ENCODE assay signal across 23 cellular contexts in the genomic region with DNA sequence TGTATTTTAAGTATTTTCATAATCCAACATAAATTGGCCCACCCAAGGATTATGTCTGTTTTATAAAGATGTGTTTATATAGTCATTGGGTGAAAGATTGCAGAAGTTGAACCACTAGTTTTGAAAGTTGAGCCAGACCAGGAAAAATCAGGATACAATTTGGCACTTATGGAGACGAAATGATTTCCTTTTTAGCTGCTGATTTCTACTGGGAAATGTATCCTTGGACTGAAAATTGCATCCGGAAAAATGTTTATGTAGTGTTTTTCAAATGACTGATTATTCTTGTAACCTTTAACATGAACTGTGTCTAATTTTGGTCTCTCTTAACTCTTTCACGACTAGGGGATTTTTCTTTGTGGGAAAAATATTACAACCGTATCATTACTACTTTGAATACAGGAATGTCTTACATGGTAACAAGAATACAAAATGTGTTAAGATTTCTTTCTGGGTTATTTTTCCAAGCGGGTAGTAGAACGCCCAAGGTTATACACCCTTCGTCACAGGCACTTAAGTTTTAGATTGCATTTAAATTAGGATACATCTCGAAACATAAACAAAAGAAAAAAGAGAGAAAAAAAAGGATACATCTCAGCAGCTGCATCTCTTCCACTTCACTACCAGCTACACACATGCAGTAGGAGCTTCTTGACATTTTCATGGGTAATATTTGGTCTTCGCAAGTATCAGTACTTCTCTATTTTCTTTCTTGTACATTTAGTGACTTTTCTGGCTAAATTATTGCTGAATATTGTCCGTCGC.
"Had no signal": no experiment of that assay in that cellular context is flagged by ENCODE, and none has a peak within 500 bp of the region (broad histone marks: within the 10 kb centered on the region; RNA-seq: fewer than 3 reads in every experiment).

No MANE protein-coding gene starts in this region.

- FAIRE-seq: bronchial epithelial cell had no signal

- H3K36me3 Mint-ChIP-seq: naive thymus-derived CD8-positive, alpha-beta T cell had no signal

- H3K4me1 Mint-ChIP-seq: activated T-helper 17 cell treated with anti-CD3 and anti-CD28 coated beads, Interleukin-2, amount 50 U/mL, for 72 hours had no signal

- H3K36me3 ChIP-seq: colonic mucosa, esophagus squamous epithelium, ovary, prostate gland, stomach, suprapubic skin, tibial nerve had no signal

- H3K4me1 ChIP-seq: colonic mucosa, foreskin keratinocyte, prostate gland, stomach, suprapubic skin had no signal

- H3K4me3 Mint-ChIP-seq: activated CD4-positive, alpha-beta memory T cell treated with anti-CD3 and anti-CD28 coated beads, Interleukin-2, amount 10 ng/mL, durations not matched to agents 7 days and 5 days; activated CD4-positive, alpha-beta T cell treated with anti-CD3 and anti-CD28 coated beads, Interleukin-2, amount 10 ng/mL, durations not matched to agents 24 days and 14 days; activated naive CD8-positive, alpha-beta T cell treated with anti-CD3 and anti-CD28 coated beads for 36 hours; activated T-helper 17 cell treated with anti-CD3 and anti-CD28 coated beads, Interleukin-2, amount 50 U/mL, for 72 hours; naive thymus-derived CD8-positive, alpha-beta T cell had no signal

- H3K27ac Mint-ChIP-seq: activated CD4-positive, alpha-beta memory T cell treated with anti-CD3 and anti-CD28 coated beads, Interleukin-2, amount 10 ng/mL, durations not matched to agents 7 days and 5 days; activated CD4-positive, alpha-beta T cell treated with anti-CD3 and anti-CD28 coated beads, Interleukin-2, amount 10 ng/mL, durations not matched to agents 24 days and 14 days; activated naive CD8-positive, alpha-beta T cell treated with anti-CD3 and anti-CD28 coated beads for 36 hours; activated T-helper 17 cell treated with anti-CD3 and anti-CD28 coated beads, Interleukin-2, amount 50 U/mL, for 72 hours; naive thymus-derived CD8-positive, alpha-beta T cell had no signal

- H3K4me3 ChIP-seq: colonic mucosa, esophagus squamous epithelium, lung, ovary, prostate gland, stomach, suprapubic skin, tibial nerve had no signal

- H3K9me3 Mint-ChIP-seq: activated CD4-positive, alpha-beta memory T cell treated with anti-CD3 and anti-CD28 coated beads, Interleukin-2, amount 10 ng/mL, durations not matched to agents 7 days and 5 days; activated CD4-positive, alpha-beta T cell treated with anti-CD3 and anti-CD28 coated beads, Interleukin-2, amount 10 ng/mL, durations not matched to agents 24 days and 14 days; activated naive CD8-positive, alpha-beta T cell treated with anti-CD3 and anti-CD28 coated beads for 36 hours; activated T-helper 17 cell treated with anti-CD3 and anti-CD28 coated beads, Interleukin-2, amount 50 U/mL, for 72 hours; naive thymus-derived CD8-positive, alpha-beta T cell had no signal

- H3K27ac ChIP-seq: colonic mucosa, foreskin keratinocyte, ovary, prostate gland, stomach, suprapubic skin, tibial nerve, VCaP had no signal

- DNase-seq: activated CD4-positive, alpha-beta memory T cell treated with anti-CD3 and anti-CD28 coated beads, Interleukin-2, amount 10 ng/mL, durations not matched to agents 7 days and 5 days; activated CD4-positive, alpha-beta T cell treated with anti-CD3 and anti-CD28 coated beads, Interleukin-2, amount 10 ng/mL, durations not matched to agents 24 days and 14 days; activated naive CD4-positive, alpha-beta T cell treated with Interleukin-2 at 50 U/mL for 16 hours; activated naive CD8-positive, alpha-beta T cell treated with anti-CD3 and anti-CD28 coated beads for 36 hours; colonic mucosa; esophagus squamous epithelium; foreskin keratinocyte; hippocampal formation; kidney glomerular epithelial cell; naive thymus-derived CD8-positive, alpha-beta T cell; ovary; SIG-M5; stimulated activated CD4-positive, alpha-beta T cell treated with anti-CD3 and anti-CD28 coated beads, Interleukin-1b, Interleukin-23, amount 100 ng/mL, for 48 hours; stomach had no signal

- H3K27me3 ChIP-seq: colonic mucosa, esophagus squamous epithelium, foreskin keratinocyte, ovary, stomach, suprapubic skin, tibial nerve had no signal

- ATAC-seq: activated CD4-positive, CD25-positive, alpha-beta regulatory T cell treated with anti-CD3 and anti-CD28 coated beads, Interleukin-2, amount 50 U/mL, for 24 hours; activated T-helper 17 cell treated with anti-CD3 and anti-CD28 coated beads, Interleukin-2, amount 50 U/mL, for 72 hours; foreskin keratinocyte; naive thymus-derived CD8-positive, alpha-beta T cell; SK-N-SH treated with all-trans-retinoic acid at 6 μM for 48 hours had no signal

- H3K27me3 Mint-ChIP-seq: activated CD4-positive, alpha-beta memory T cell treated with anti-CD3 and anti-CD28 coated beads, Interleukin-2, amount 10 ng/mL, durations not matched to agents 7 days and 5 days; activated CD4-positive, alpha-beta T cell treated with anti-CD3 and anti-CD28 coated beads, Interleukin-2, amount 10 ng/mL, durations not matched to agents 24 days and 14 days; activated naive CD8-positive, alpha-beta T cell treated with anti-CD3 and anti-CD28 coated beads for 36 hours; activated T-helper 17 cell treated with anti-CD3 and anti-CD28 coated beads, Interleukin-2, amount 50 U/mL, for 72 hours; naive thymus-derived CD8-positive, alpha-beta T cell had no signal

- H3K9me3 ChIP-seq: colonic mucosa, esophagus squamous epithelium, ovary, prostate gland, stomach, suprapubic skin, tibial nerve had no signal
